In the genomic region with DNA sequence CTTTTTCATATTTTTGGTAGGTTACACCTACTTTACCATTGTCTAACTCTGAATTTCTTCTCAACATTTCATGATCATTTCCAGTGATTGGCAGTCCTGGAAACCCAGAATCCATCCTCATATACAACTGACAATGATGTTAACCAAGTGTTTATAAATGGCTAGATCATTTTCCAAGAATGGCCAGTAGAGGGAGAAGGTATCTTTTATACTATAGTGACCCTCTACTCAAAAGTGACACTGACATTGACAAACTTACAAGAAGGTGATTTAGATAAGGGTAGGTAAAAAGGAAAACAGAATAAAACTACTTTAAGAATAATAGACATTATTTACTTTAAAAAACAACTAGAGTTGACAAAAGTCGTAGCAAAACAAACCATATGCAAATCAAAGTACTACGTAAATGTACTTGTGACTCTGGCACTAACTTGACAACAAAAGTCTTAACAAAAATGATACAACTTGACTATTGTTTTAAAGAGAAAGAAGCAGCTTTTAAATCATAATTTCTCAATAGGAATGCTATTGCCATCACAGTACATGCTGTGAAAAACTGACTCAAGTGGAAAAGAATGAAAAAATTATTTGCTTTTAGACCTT, we compare ENCODE assay signal across 8 cellular contexts.
A peak's percentile ranks its signal among the peaks of the same experiment; 100 is the strongest.
DNase-seq lines count a peak whose midpoint lies in the region; ATAC-seq and TF ChIP-seq lines count a peak whose summit lies in the region.
"Had no signal": no experiment of that assay in that cellular context is flagged by ENCODE, and none has a peak within 500 bp of the region (broad histone marks: within the 10 kb centered on the region; RNA-seq: fewer than 3 reads in every experiment).

No MANE protein-coding gene starts in this region.

- no peaks in the 10 kb centered on the region for H3K4me1 Mint-ChIP-seq in MCF 10A (ENCODE audit: insufficient read depth, unreplicated experiment)

- TF ChIP-seq CTCF in MCF 10A (IDR thresholded peaks at IDR 0.05; ENCODE audit: unreplicated experiment): peak; percentile 42
- peak; percentile 65 for TF ChIP-seq CTCF in osteoblast (IDR thresholded peaks at IDR 0.05; ENCODE audit: extremely low read depth, low read depth, low read length)

- no peaks in the 10 kb centered on the region for H3K9me3 ChIP-seq in osteoblast (ENCODE audit: low read depth, low read length)
- H3K9me3 ChIP-seq: neutrophil had no signal

- no peak for TF ChIP-seq POLR2A in GM18505 (IDR thresholded peaks at IDR 0.05; ENCODE audit: borderline replicate concordance, extremely low read depth, insufficient read depth, insufficient read length)

- no peak overlapping the region for H3K4me2 ChIP-seq in osteoblast (ENCODE audit: insufficient read depth, low read length)

- H3K4me3 Mint-ChIP-seq in MCF 10A (ENCODE audit: unreplicated experiment): no peak overlapping the region

- BruUV-seq in MCF 10A (replicated peaks; lab: Mats Ljungman, UMichigan): no TSS peak

- peak; percentile 16 for DNase-seq in LoVo (ENCODE audit: low spot score)
- peak; percentile 29 for DNase-seq in MCF 10A (ENCODE audit: unreplicated experiment)
- DNase-seq in osteoblast (ENCODE audit: insufficient read length, low spot score, missing footprints): no peak
- no peak for DNase-seq in T-helper 1 cell

- H3K4me1 ChIP-seq in osteoblast (ENCODE audit: insufficient read depth, low read length): peaks cover 2% of the 10 kb centered on the region

- POLR2A ChIA-PET in MCF 10A (lab: Yijun Ruan, JAX): interaction anchor here (0.6 to 0.7 kb wide), 2 partner anchors 34 to 144 kb away, joined by 3 read pairs; no protein-coding TSS in a partner anchor

- H3K36me3 ChIP-seq in osteoblast (ENCODE audit: insufficient read depth, low read length): no peaks in the 10 kb centered on the region
- H3K36me3 ChIP-seq: neutrophil had no signal

- ATAC-seq in GM18511 (IDR thresholded peaks at IDR 0.05; ENCODE audit: unreplicated experiment) (peak; percentile 74), GM18505 (IDR thresholded peaks at IDR 0.05; ENCODE audit: unreplicated experiment) (no peak), HG02981 (IDR thresholded peaks at IDR 0.05; ENCODE audit: unreplicated experiment) (no peak)

- H3K4me3 ChIP-seq in osteoblast (ENCODE audit: insufficient read depth, low read length): no peak overlapping the region

- no peaks in the 10 kb centered on the region for H3K27me3 ChIP-seq in osteoblast (ENCODE audit: insufficient read depth, low read length)
- H3K27me3 ChIP-seq: neutrophil had no signal

- no peak overlapping the region for H3K27ac Mint-ChIP-seq in MCF 10A (ENCODE audit: low read depth, unreplicated experiment)

- H3K27ac ChIP-seq in osteoblast (ENCODE audit: low read depth, low read length): no peak overlapping the region
- H3K27ac ChIP-seq: neutrophil had no signal

- H3K36me3 Mint-ChIP-seq in MCF 10A (ENCODE audit: insufficient read depth, unreplicated experiment): peaks cover 30% of the 10 kb centered on the region

- H2AFZ ChIP-seq in osteoblast (ENCODE audit: low read length): peak overlapping the region; percentile 18

- no peaks in the 10 kb centered on the region for H3K9me3 Mint-ChIP-seq in MCF 10A (ENCODE audit: unreplicated experiment)

- no peaks in the 10 kb centered on the region for H3K27me3 Mint-ChIP-seq in MCF 10A (ENCODE audit: insufficient read depth, unreplicated experiment)

- H3K79me2 ChIP-seq in osteoblast (ENCODE audit: insufficient read depth, low read length): no peaks in the 10 kb centered on the region

- intact Hi-C loops in MCF 10A (cut with micrococcal nuclease): no loop called here

- no peaks in the 10 kb centered on the region for H4K20me1 ChIP-seq in osteoblast (ENCODE audit: insufficient read depth, low read length)

- CTCF ChIA-PET in MCF 10A (lab: Yijun Ruan, JAX): interaction anchor here (0.6 to 1.0 kb wide), 6 partner anchors 16 to 1617 kb away, joined by 3 to 6 read pairs (median 3); no protein-coding TSS in a partner anchor

Comparison
In these comparisons a context has a peak if more than half of its experiments do, and no peak if none do; other contexts are left out.
1. DNase-seq: peak in LoVo (single experiment) and MCF 10A (single experiment); none in osteoblast (single experiment) and T-helper 1 cell (0 of 5).